Comparison of ENCODE assay signal across 29 cellular contexts in genomic region chr3:181567446-181568075, GRCh38.
A peak's percentile ranks its signal among the peaks of the same experiment; 100 is the strongest.
DNase-seq lines count a peak whose midpoint lies in the region; ATAC-seq, FAIRE-seq and TF ChIP-seq lines count a peak whose summit lies in the region.
"Had no signal": no experiment of that assay in that cellular context is flagged by ENCODE, and none has a peak within 500 bp of the region (broad histone marks: within the 10 kb centered on the region; RNA-seq: fewer than 3 reads in every experiment).

No MANE protein-coding gene starts in this region.

- H3K79me2 ChIP-seq in keratinocyte (ENCODE audit: control insufficient read depth, insufficient read depth, low read length) = no peaks in the 10 kb centered on the region

- ATAC-seq in GM18519 (IDR thresholded peaks at IDR 0.05; ENCODE audit: low FRiP score, unreplicated experiment) = no peak
- ATAC-seq: CD8-positive, alpha-beta T cell; gastroesophageal sphincter; lower lobe of right lung; sciatic nerve; WTC11 had no signal

- H3K4me2 ChIP-seq in keratinocyte (ENCODE audit: control insufficient read depth, extremely low read depth, insufficient read depth, low read depth, low read length) = peak overlapping the region; percentile 71

- dilution Hi-C loops in keratinocyte (cut with MboI; ENCODE audit: extremely low pct_ligation_motif_present, low sequenced_read_pairs) = no loop called here

- no peak overlapping the region for H3K4me3 ChIP-seq in breast epithelium
- H3K4me3 ChIP-seq in keratinocyte (ENCODE audit: control insufficient read depth in 2 of 3, extremely low read depth in 1 of 3, insufficient read depth in 2 of 3, low read depth in 1 of 3, low read length in 3 of 3) = peak overlapping the region in 2 of 3 experiments; percentile 39 to 51
- H3K4me3 ChIP-seq: gastroesophageal sphincter, lower lobe of right lung had no signal

- no peak for TF ChIP-seq POLR2A in breast epithelium (IDR thresholded peaks at IDR 0.05)

- no peaks in the 10 kb centered on the region for H3K36me3 ChIP-seq in breast epithelium
- H3K36me3 ChIP-seq in keratinocyte (ENCODE audit: control insufficient read depth in 2 of 2, extremely low read depth in 1 of 2, insufficient read depth in 2 of 2, low read length in 2 of 2) = no peaks in the 10 kb centered on the region
- H3K36me3 ChIP-seq: gastroesophageal sphincter, lower lobe of right lung had no signal

- H4K20me1 ChIP-seq in keratinocyte (ENCODE audit: control insufficient read depth, extremely low read depth, insufficient read depth, low read length) = no peaks in the 10 kb centered on the region

- no peak overlapping the region for H3K4me3 Mint-ChIP-seq in MCF 10A (ENCODE audit: unreplicated experiment)
- H3K4me3 Mint-ChIP-seq in activated CD4-positive, alpha-beta T cell treated with anti-CD3 and anti-CD28 coated beads, Interleukin-2, amount 10 ng/mL, durations not matched to agents 24 days and 14 days = no peak overlapping the region
- H3K4me3 Mint-ChIP-seq: activated naive CD4-positive, alpha-beta T cell treated with anti-CD3 and anti-CD28 coated beads, Interleukin-2, amount 10 ng/mL, durations not matched to agents 7 days and 5 days; activated T-helper 1 cell treated with anti-CD3 and anti-CD28 coated beads, Interleukin-12 subunit alpha, Interleukin-12 subunit beta, Interleukin-2, Interleukin-4 antibody, amounts not matched to agents 30 ng/mL and 10 ng/mL and 1 ng/mL, durations not matched to agents 14 hours and 24 hours and 36 hours; CD8-positive, alpha-beta T cell; central memory CD8-positive, alpha-beta T cell; WTC11 had no signal

- POLR2A ChIA-PET in MCF 10A (lab: Yijun Ruan, JAX) = no interaction called here

- H3K27me3 ChIP-seq in breast epithelium (no peaks in the 10 kb centered on the region), keratinocyte (ENCODE audit: control insufficient read depth, extremely low read depth, insufficient read depth, low read length) (no peaks in the 10 kb centered on the region)
- H3K27me3 ChIP-seq: gastroesophageal sphincter had no signal

- no peaks in the 10 kb centered on the region for H3K27me3 Mint-ChIP-seq in MCF 10A (ENCODE audit: insufficient read depth, unreplicated experiment)
- no peaks in the 10 kb centered on the region for H3K27me3 Mint-ChIP-seq in activated CD4-positive, alpha-beta T cell treated with anti-CD3 and anti-CD28 coated beads, Interleukin-2, amount 10 ng/mL, durations not matched to agents 24 days and 14 days
- H3K27me3 Mint-ChIP-seq: activated naive CD4-positive, alpha-beta T cell treated with anti-CD3 and anti-CD28 coated beads, Interleukin-2, amount 10 ng/mL, durations not matched to agents 7 days and 5 days; central memory CD8-positive, alpha-beta T cell had no signal

- DNase-seq in MCF 10A (ENCODE audit: unreplicated experiment) = peak; percentile 49
- DNase-seq in breast epithelium (ENCODE audit: low spot score in 2 of 2) = no peak
- DNase-seq in keratinocyte (ENCODE audit: low read depth, low spot score) = peak; percentile 48
- no peak for DNase-seq in activated CD4-positive, alpha-beta T cell treated with anti-CD3 and anti-CD28 coated beads, Interleukin-2, amount 10 ng/mL, durations not matched to agents 24 days and 14 days
- DNase-seq in OCI-M1 (lab: John Stamatoyannopoulos, UW) = no peak
- DNase-seq in NCI-H69 (lab: John Stamatoyannopoulos, UW) = no peak
- DNase-seq: activated CD4-positive, alpha-beta T cell treated with anti-CD3 and anti-CD28 coated beads, Interleukin-2, amount 50 U/mL, for 4 hours; activated naive CD4-positive, alpha-beta T cell treated with anti-CD3 and anti-CD28 coated beads, Interleukin-2, amount 10 ng/mL, durations not matched to agents 7 days and 5 days; amniotic stem cell; CD8-positive, alpha-beta T cell; erythroblast; hypothalamus; islet precursor cell; lower lobe of right lung; MV-4-11; NCI-H1694; posterior cingulate gyrus; Right ventricle myocardium superior; SW 1271; T1000 had no signal

- no peaks in the 10 kb centered on the region for H3K9me1 ChIP-seq in keratinocyte (ENCODE audit: control insufficient read depth, extremely low read depth, insufficient read depth, low read length)

- no peak overlapping the region for H3K9ac ChIP-seq in keratinocyte (ENCODE audit: control insufficient read depth, extremely low read depth, insufficient read depth, low read length)

- FAIRE-seq in keratinocyte (lab: Jason Lieb, UNC) = peak; percentile 93
- FAIRE-seq: G401.6, H1 had no signal

- H3K4me1 Mint-ChIP-seq in MCF 10A (ENCODE audit: insufficient read depth, unreplicated experiment) = peaks cover 15% of the 10 kb centered on the region
- H3K4me1 Mint-ChIP-seq in activated CD4-positive, alpha-beta T cell treated with anti-CD3 and anti-CD28 coated beads, Interleukin-2, amount 10 ng/mL, durations not matched to agents 24 days and 14 days = no peaks in the 10 kb centered on the region
- H3K4me1 Mint-ChIP-seq: activated naive CD4-positive, alpha-beta T cell treated with anti-CD3 and anti-CD28 coated beads, Interleukin-2, amount 10 ng/mL, durations not matched to agents 7 days and 5 days; central memory CD8-positive, alpha-beta T cell; WTC11 had no signal

- CTCF ChIA-PET in MCF 10A (lab: Yijun Ruan, JAX) = interaction anchor here (0.6 kb wide), 1 partner anchor 304 kb away, joined by 3 read pairs; no protein-coding TSS in a partner anchor

- H3K9me3 Mint-ChIP-seq in MCF 10A (ENCODE audit: unreplicated experiment) = no peaks in the 10 kb centered on the region
- no peaks in the 10 kb centered on the region for H3K9me3 Mint-ChIP-seq in activated CD4-positive, alpha-beta T cell treated with anti-CD3 and anti-CD28 coated beads, Interleukin-2, amount 10 ng/mL, durations not matched to agents 24 days and 14 days
- H3K9me3 Mint-ChIP-seq: activated T-helper 1 cell treated with anti-CD3 and anti-CD28 coated beads, Interleukin-12 subunit alpha, Interleukin-12 subunit beta, Interleukin-2, Interleukin-4 antibody, amounts not matched to agents 30 ng/mL and 10 ng/mL and 1 ng/mL, durations not matched to agents 14 hours and 24 hours and 36 hours; central memory CD8-positive, alpha-beta T cell; WTC11 had no signal

- H3K36me3 Mint-ChIP-seq in MCF 10A (ENCODE audit: insufficient read depth, unreplicated experiment) = no peaks in the 10 kb centered on the region
- H3K36me3 Mint-ChIP-seq in activated CD4-positive, alpha-beta T cell treated with anti-CD3 and anti-CD28 coated beads, Interleukin-2, amount 10 ng/mL, durations not matched to agents 24 days and 14 days (ENCODE audit: low read depth) = no peaks in the 10 kb centered on the region
- H3K36me3 Mint-ChIP-seq: activated naive CD4-positive, alpha-beta T cell treated with anti-CD3 and anti-CD28 coated beads, Interleukin-2, amount 10 ng/mL, durations not matched to agents 7 days and 5 days; CD8-positive, alpha-beta T cell; WTC11 had no signal

- TF ChIP-seq CTCF in MCF 10A (IDR thresholded peaks at IDR 0.05; ENCODE audit: unreplicated experiment) (no peak), breast epithelium (IDR thresholded peaks at IDR 0.05) (no peak), keratinocyte (optimal IDR thresholded peaks at IDR 0.05 in 1 of 3, IDR thresholded peaks at IDR 0.05 in 1 of 3, conservative IDR thresholded peaks at IDR 0.05 in 1 of 3; ENCODE audit: extremely low read depth in 1 of 3, insufficient read depth in 2 of 3, low read length in 3 of 3) (no peak)

- no peaks in the 10 kb centered on the region for H3K4me1 ChIP-seq in breast epithelium
- H3K4me1 ChIP-seq in keratinocyte (ENCODE audit: control insufficient read depth, extremely low read depth, insufficient read depth, low read length) = peaks cover 22% of the 10 kb centered on the region
- H3K4me1 ChIP-seq: gastroesophageal sphincter, lower lobe of right lung had no signal

- H3K27ac ChIP-seq in breast epithelium (no peak overlapping the region), cingulate gyrus (ENCODE audit: low read depth, low read length) (peak overlapping the region; percentile 50), keratinocyte (ENCODE audit: control insufficient read depth, insufficient read depth, low read length) (peak overlapping the region; percentile 66)
- H3K27ac ChIP-seq: gastroesophageal sphincter, lower lobe of right lung had no signal

- no TSS peak for BruUV-seq in MCF 10A (replicated peaks; lab: Mats Ljungman, UMichigan)

- no peaks in the 10 kb centered on the region for H3K9me3 ChIP-seq in breast epithelium
- no peaks in the 10 kb centered on the region for H3K9me3 ChIP-seq in keratinocyte (ENCODE audit: control insufficient read depth, low read depth, low read length)
- H3K9me3 ChIP-seq: gastroesophageal sphincter, lower lobe of right lung had no signal

- H2AFZ ChIP-seq in keratinocyte (ENCODE audit: control insufficient read depth, low read length) = peak overlapping the region; percentile 17

- intact Hi-C loops in MCF 10A (cut with micrococcal nuclease) (loop anchor here (10.0 kb wide), 3 partner anchors 353 to 1117 kb away; no protein-coding TSS in a partner anchor), breast epithelium (cut with DNase I; ENCODE audit: low total_unique reads) (no loop called here)
- intact Hi-C loops in activated CD4-positive, alpha-beta T cell treated with anti-CD3 and anti-CD28 coated beads, Interleukin-2, amount 10 ng/mL, durations not matched to agents 24 days and 14 days (cut with micrococcal nuclease) = no loop called here

- H3K27ac Mint-ChIP-seq in MCF 10A (ENCODE audit: low read depth, unreplicated experiment) = peak overlapping the region; percentile 12
- no peak overlapping the region for H3K27ac Mint-ChIP-seq in activated CD4-positive, alpha-beta T cell treated with anti-CD3 and anti-CD28 coated beads, Interleukin-2, amount 10 ng/mL, durations not matched to agents 24 days and 14 days
- H3K27ac Mint-ChIP-seq: activated naive CD4-positive, alpha-beta T cell treated with anti-CD3 and anti-CD28 coated beads, Interleukin-2, amount 10 ng/mL, durations not matched to agents 7 days and 5 days; activated T-helper 1 cell treated with anti-CD3 and anti-CD28 coated beads, Interleukin-12 subunit alpha, Interleukin-12 subunit beta, Interleukin-2, Interleukin-4 antibody, amounts not matched to agents 30 ng/mL and 10 ng/mL and 1 ng/mL, durations not matched to agents 14 hours and 24 hours and 36 hours; CD8-positive, alpha-beta T cell; WTC11 had no signal

Comparison
In these comparisons a context has a peak if more than half of its experiments do, and no peak if none do; other contexts are left out.
1. DNase-seq: peak in MCF 10A (single experiment) and keratinocyte (single experiment); none in breast epithelium (0 of 2), activated CD4-positive, alpha-beta T cell treated with anti-CD3 and anti-CD28 coated beads, Interleukin-2, amount 10 ng/mL, durations not matched to agents 24 days and 14 days (single experiment), OCI-M1 (single experiment) and NCI-H69 (single experiment).
2. H3K27ac ChIP-seq: peak in cingulate gyrus (single experiment) and keratinocyte (single experiment); none in breast epithelium (0 of 2).
3. H3K4me3 ChIP-seq: peak in keratinocyte (2 of 3); none in breast epithelium (0 of 3).